In genomic region chr12:118553856-118554504, GRCh38 we compare ENCODE assay signal across 24 cellular contexts.
"Had no signal": no experiment of that assay in that cellular context is flagged by ENCODE, and none has a peak within 500 bp of the region (broad histone marks: within the 10 kb centered on the region; RNA-seq: fewer than 3 reads in every experiment).

No MANE protein-coding gene starts in this region.

- FAIRE-seq: colon, endometrium, kidney, pancreas, small intestine had no signal

- DNase-seq: central memory CD4-positive, alpha-beta T cell; dorsolateral prefrontal cortex; effector memory CD4-positive, alpha-beta T cell; erythroblast; esophagus squamous epithelium; foreskin melanocyte; hypothalamus; kidney; mesenchymal stem cell; naive thymus-derived CD8-positive, alpha-beta T cell; nephron progenitor cell; occipital lobe; pancreas; right lobe of liver; small intestine; stimulated activated CD4-positive, alpha-beta T cell treated with anti-CD3 and anti-CD28 coated beads, Interleukin-12 subunit alpha, Interleukin-12 subunit beta, amount 100 ng/mL, for 4 hours; stimulated activated CD4-positive, alpha-beta T cell treated with anti-CD3 and anti-CD28 coated beads, Interleukin-1b, Interleukin-23, amount 100 ng/mL, for 48 hours; stimulated activated CD4-positive, alpha-beta T cell treated with anti-CD3 and anti-CD28 coated beads, Interleukin-4, amount 100 ng/mL, for 1 hour; stimulated activated naive CD4-positive, alpha-beta T cell treated with Interleukin-2 at 50 U/mL for 16 hours; stomach; thyroid gland; trophoblast cell had no signal

- H3K4me3 ChIP-seq: dorsolateral prefrontal cortex, esophagus squamous epithelium, pancreas, right lobe of liver, stomach, thyroid gland had no signal

- H3K9me3 ChIP-seq: esophagus squamous epithelium, pancreas, right lobe of liver, stomach, thyroid gland had no signal

- H3K27me3 ChIP-seq: dorsolateral prefrontal cortex, esophagus squamous epithelium, pancreas, right lobe of liver, stomach, thyroid gland had no signal

- H3K36me3 ChIP-seq: esophagus squamous epithelium, pancreas, right lobe of liver, stomach, thyroid gland had no signal

- H3K4me1 ChIP-seq: esophagus squamous epithelium, pancreas, right lobe of liver, stomach, thyroid gland had no signal

- H3K27ac ChIP-seq: dorsolateral prefrontal cortex, esophagus squamous epithelium, pancreas, right lobe of liver, stomach, thyroid gland had no signal
